Comparison of ENCODE assay signal across 21 cellular contexts in the genomic region with DNA sequence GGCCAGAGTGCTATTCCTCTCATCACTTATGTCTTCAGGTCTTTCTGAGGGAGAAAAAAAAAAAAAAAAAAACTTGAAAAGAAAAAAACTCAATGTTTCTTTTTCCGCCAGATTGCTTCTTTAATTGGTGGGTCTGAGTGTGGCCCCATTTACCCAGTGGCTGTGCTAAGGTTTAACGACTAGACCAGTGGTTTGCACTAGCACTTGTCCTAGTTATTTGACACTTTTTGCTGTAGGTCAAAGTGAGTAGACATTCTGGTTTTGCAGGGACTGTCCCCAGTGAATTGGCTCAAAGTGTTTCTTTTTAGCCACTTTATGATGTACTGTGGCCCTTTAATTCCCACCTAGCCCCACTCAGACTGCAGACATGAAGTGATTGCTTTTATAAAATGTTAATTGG.
DNase-seq lines count a peak whose midpoint lies in the region; ATAC-seq, FAIRE-seq and TF ChIP-seq lines count a peak whose summit lies in the region.
"Had no signal": no experiment of that assay in that cellular context is flagged by ENCODE, and none has a peak within 500 bp of the region (broad histone marks: within the 10 kb centered on the region; RNA-seq: fewer than 3 reads in every experiment).

No MANE protein-coding gene starts in this region.

- no peak overlapping the region for H4K8ac ChIP-seq in trophoblast cell (ENCODE audit: low read depth, low read length)

- H3K9me3 ChIP-seq in OCI-LY7 (ENCODE audit: low read length) = no peaks in the 10 kb centered on the region
- no peaks in the 10 kb centered on the region for H3K9me3 ChIP-seq in GM23248 (ENCODE audit: low read depth)
- H3K9me3 ChIP-seq in trophoblast cell (ENCODE audit: insufficient read depth, low read depth, low read length) = no peaks in the 10 kb centered on the region
- H3K9me3 ChIP-seq: BLaER1, Peyer's patch had no signal

- H3K4me1 ChIP-seq in OCI-LY7 (ENCODE audit: insufficient read depth, low read length, poor library complexity, severe bottlenecking) (no peaks in the 10 kb centered on the region), GM23248 (ENCODE audit: insufficient read depth) (no peaks in the 10 kb centered on the region), trophoblast cell (ENCODE audit: control insufficient read depth in 1 of 2, insufficient read depth in 2 of 2, low read length in 2 of 2) (peaks cover 3 to 5% of the 10 kb centered on the region in 2 experiments)
- H3K4me1 ChIP-seq: BLaER1 had no signal

- in situ Hi-C loops in GM23248 (cut with MboI) = no loop called here

- 75 to 77% methylated on average over 2 of the region's 2 CpGs for WGBS in GM23248 (ENCODE audit: low coverage in 1 of 2, low lambda C conversion rate in 2 of 2, missing lambda C conversion rate in 2 of 2), 2 experiments
- no CpG with 5 or more reads among the region's 2 CpGs for WGBS in trophoblast cell (ENCODE audit: extremely low coverage, insufficient coverage, insufficient read length)

- H3K79me2 ChIP-seq in OCI-LY7 (ENCODE audit: insufficient read depth, low read depth, low read length) (no peaks in the 10 kb centered on the region), GM23248 (ENCODE audit: insufficient read depth) (no peaks in the 10 kb centered on the region), trophoblast cell (ENCODE audit: control insufficient read depth, insufficient read depth, low read length, poor library complexity) (no peaks in the 10 kb centered on the region)

- H4K20me1 ChIP-seq in OCI-LY7 (ENCODE audit: insufficient read depth, low read length) = no peaks in the 10 kb centered on the region
- no peaks in the 10 kb centered on the region for H4K20me1 ChIP-seq in GM23248 (ENCODE audit: insufficient read depth)
- H4K20me1 ChIP-seq: BLaER1 had no signal

- POLR2A ChIA-PET in OCI-LY7 (lab: Charles Lee) = interaction anchor here (0.7 kb wide), 1 partner anchor 18 kb away, joined by 5 read pairs; no protein-coding TSS in a partner anchor

- no peak overlapping the region for H2BK12ac ChIP-seq in trophoblast cell (ENCODE audit: low read length)

- H3K27ac ChIP-seq in OCI-LY7 (ENCODE audit: low read depth, low read length, poor library complexity, severe bottlenecking) = no peak overlapping the region
- H3K27ac ChIP-seq in GM23248 = no peak overlapping the region
- no peak overlapping the region for H3K27ac ChIP-seq in trophoblast cell (ENCODE audit: low read depth, low read length)
- H3K27ac ChIP-seq: BLaER1, Peyer's patch had no signal

- peaks cover 4% of the 10 kb centered on the region for H3K9me3 Mint-ChIP-seq in natural killer cell treated with Interleukin-12 subunit alpha and Interleukin-12 subunit beta and Interleukin-15 and Interleukin-18, amount 100 ng/mL, for 72 hours

- peak; percentile 62 for DNase-seq in DMS79 treated with DMSO at 0.1 percent for 48 hours (lab: John Stamatoyannopoulos, UW)
- no peak for DNase-seq in GM18507 (ENCODE audit: extremely low spot score, insufficient read length, low read depth)
- no peak for DNase-seq in OCI-LY7 (ENCODE audit: low spot score)
- no peak for DNase-seq in natural killer cell treated with Interleukin-12 subunit alpha and Interleukin-12 subunit beta and Interleukin-15 and Interleukin-18, amount 100 ng/mL, for 72 hours (ENCODE audit: low spot score)
- no peak for DNase-seq in GM23248
- DNase-seq in trophoblast cell = no peak
- no peak for DNase-seq in foreskin melanocyte
- DNase-seq: CD4-positive, CD25-positive, alpha-beta regulatory T cell; DND-41; Karpas-422; NCI-H1092 treated with DMSO at 0.1 percent for 48 hours; NCI-H1436; NCI-H187 treated with DMSO at 0.1 percent for 48 hours; NCI-H446; NCI-H526 treated with DMSO at 0.1 percent for 48 hours; Peyer's patch; SHP77 treated with DMSO at 0.1 percent for 48 hours had no signal

- H3K36me3 Mint-ChIP-seq in natural killer cell treated with Interleukin-12 subunit alpha and Interleukin-12 subunit beta and Interleukin-15 and Interleukin-18, amount 100 ng/mL, for 72 hours = no peaks in the 10 kb centered on the region
- H3K36me3 Mint-ChIP-seq: CD4-positive, CD25-positive, alpha-beta regulatory T cell had no signal

- H3K4me3 ChIP-seq in OCI-LY7 (ENCODE audit: low read depth, low read length, poor library complexity, severe bottlenecking) = no peak overlapping the region
- H3K4me3 ChIP-seq in GM23248 = no peak overlapping the region
- H3K4me3 ChIP-seq in trophoblast cell (ENCODE audit: low read depth, low read length) = no peak overlapping the region
- H3K4me3 ChIP-seq: BLaER1, Peyer's patch had no signal

- H3K4ac ChIP-seq in trophoblast cell (ENCODE audit: low read depth, low read length) = no peak overlapping the region

- no peak overlapping the region for H3K14ac ChIP-seq in trophoblast cell (ENCODE audit: low read length)

- H3K4me1 Mint-ChIP-seq in natural killer cell treated with Interleukin-12 subunit alpha and Interleukin-12 subunit beta and Interleukin-15 and Interleukin-18, amount 100 ng/mL, for 72 hours (ENCODE audit: low read depth in 2 of 2) = peaks cover 23 to 24% of the 10 kb centered on the region in 2 donors

- H3K4me2 ChIP-seq in OCI-LY7 (ENCODE audit: low read length) (no peak overlapping the region), GM23248 (ENCODE audit: unreplicated experiment) (no peak overlapping the region), trophoblast cell (ENCODE audit: low read length) (no peak overlapping the region)
- H3K4me2 ChIP-seq: BLaER1 had no signal

- H4K91ac ChIP-seq in trophoblast cell (ENCODE audit: low read depth, low read length) = no peak overlapping the region

- no peaks in the 10 kb centered on the region for H3K36me3 ChIP-seq in OCI-LY7 (ENCODE audit: insufficient read depth, low read length)
- no peaks in the 10 kb centered on the region for H3K36me3 ChIP-seq in GM23248 (ENCODE audit: low read depth)
- no peaks in the 10 kb centered on the region for H3K36me3 ChIP-seq in trophoblast cell (ENCODE audit: control insufficient read depth in 1 of 2, insufficient read depth in 2 of 2, low read length in 2 of 2)
- H3K36me3 ChIP-seq: BLaER1, Peyer's patch had no signal

- intact Hi-C loops in OCI-LY7 (cut with micrococcal nuclease; ENCODE audit: unreplicated experiment) = no loop called here

- H3K27me3 ChIP-seq in GM23248 (replicated peaks; ENCODE audit: insufficient read depth) (no peaks in the 10 kb centered on the region), trophoblast cell (ENCODE audit: insufficient read depth, low read length) (no peaks in the 10 kb centered on the region)
- H3K27me3 ChIP-seq: BLaER1, Peyer's patch had no signal

- no peak overlapping the region for H2BK5ac ChIP-seq in trophoblast cell (ENCODE audit: low read depth, low read length, poor library complexity)

- peak; percentile 42 for FAIRE-seq in GM18507 (lab: Jason Lieb, UNC)
- FAIRE-seq: A204.1, D721Med had no signal

- ATAC-seq in natural killer cell treated with Interleukin-12 subunit alpha and Interleukin-12 subunit beta and Interleukin-15 and Interleukin-18, amount 100 ng/mL, for 72 hours = peak; percentile 43 to 69
- ATAC-seq: HCT116 had no signal

- H4K12ac ChIP-seq in trophoblast cell (ENCODE audit: low read depth, low read length) = no peak overlapping the region

- H3K27me3 Mint-ChIP-seq in natural killer cell treated with Interleukin-12 subunit alpha and Interleukin-12 subunit beta and Interleukin-15 and Interleukin-18, amount 100 ng/mL, for 72 hours = peaks cover 0 to 16% of the 10 kb centered on the region in 2 donors
- H3K27me3 Mint-ChIP-seq: CD4-positive, CD25-positive, alpha-beta regulatory T cell had no signal

- H3K9ac ChIP-seq in GM23248 (no peak overlapping the region), trophoblast cell (ENCODE audit: low read length) (no peak overlapping the region)
- H3K9ac ChIP-seq: BLaER1 had no signal

- no peak overlapping the region for H3K18ac ChIP-seq in trophoblast cell (ENCODE audit: low read length)

- H3K9me2 ChIP-seq in OCI-LY7 (ENCODE audit: insufficient read depth, low read length) = no peaks in the 10 kb centered on the region
- no peaks in the 10 kb centered on the region for H3K9me2 ChIP-seq in GM23248 (ENCODE audit: insufficient read depth)

- CTCF ChIA-PET in OCI-LY7 (lab: Charles Lee; ENCODE audit: unreplicated experiment) = no interaction called here

- no peaks in the 10 kb centered on the region for H3K79me1 ChIP-seq in trophoblast cell (ENCODE audit: low read length)

- no TSS peak for BruUV-seq in OCI-LY7 (replicated peaks; lab: Mats Ljungman, UMichigan)

- H3K27ac Mint-ChIP-seq in natural killer cell treated with Interleukin-12 subunit alpha and Interleukin-12 subunit beta and Interleukin-15 and Interleukin-18, amount 100 ng/mL, for 72 hours = no peak overlapping the region
- H3K27ac Mint-ChIP-seq: CD4-positive, CD25-positive, alpha-beta regulatory T cell had no signal

- H3F3A ChIP-seq in GM23248 (ENCODE audit: insufficient read depth) = no peaks in the 10 kb centered on the region

- no peak for TF ChIP-seq CTCF in OCI-LY7 (conservative IDR thresholded peaks at IDR 0.05; ENCODE audit: low read length)

- H2AFZ ChIP-seq in OCI-LY7 (ENCODE audit: low read length) (peak overlapping the region; percentile 20; the same call in 1 of the 2 replicates), GM23248 (no peak overlapping the region), trophoblast cell (ENCODE audit: insufficient read depth, low read length, poor library complexity) (no peak overlapping the region)

- no peak overlapping the region for H2BK120ac ChIP-seq in trophoblast cell (ENCODE audit: insufficient read depth, low read length, poor library complexity)

- H2AK5ac ChIP-seq in trophoblast cell (ENCODE audit: low read length) = no peak overlapping the region

- H3K23ac ChIP-seq in trophoblast cell (ENCODE audit: low read length) = no peak overlapping the region

- no peak overlapping the region for H3K4me3 Mint-ChIP-seq in natural killer cell treated with Interleukin-12 subunit alpha and Interleukin-12 subunit beta and Interleukin-15 and Interleukin-18, amount 100 ng/mL, for 72 hours
- H3K4me3 Mint-ChIP-seq: CD4-positive, CD25-positive, alpha-beta regulatory T cell had no signal
